Comparison of ENCODE assay signal across 17 cellular contexts in the genomic region with DNA sequence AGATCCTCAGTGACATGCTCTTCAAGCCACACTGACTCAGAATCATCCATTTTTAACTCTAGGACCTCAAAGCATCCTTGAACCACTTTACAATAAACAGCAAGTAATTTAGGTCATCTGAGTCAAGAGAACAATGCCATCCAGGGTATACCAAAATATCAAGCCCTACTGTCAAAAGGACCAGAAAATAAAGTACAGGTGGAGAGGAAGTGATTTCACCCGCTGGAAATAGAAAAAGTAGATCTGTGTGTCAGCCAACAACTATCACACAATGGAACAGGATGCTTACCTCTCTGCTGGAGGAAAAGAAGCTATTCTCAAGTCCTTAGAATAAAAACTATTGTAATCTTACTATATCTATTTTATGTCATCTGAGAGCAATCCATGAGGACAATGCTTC. TPM values are rescaled to one million over a fixed set of nuclear protein-coding genes. Genes with fewer than 3 reads are reported as not detected.
DNase-seq lines count a peak whose midpoint lies in the region; ATAC-seq, FAIRE-seq and TF ChIP-seq lines count a peak whose summit lies in the region.
"Had no signal": no experiment of that assay in that cellular context is flagged by ENCODE, and none has a peak within 500 bp of the region (broad histone marks: within the 10 kb centered on the region; RNA-seq: fewer than 3 reads in every experiment).

No MANE protein-coding gene starts in this region.

- no peak overlapping the region for H3K4me2 ChIP-seq in GM12878 (ENCODE audit: control insufficient read depth, insufficient read depth)

- no peak for DNase-seq in CD4-positive, alpha-beta T cell
- peak; percentile 21 for DNase-seq in GM13976 (ENCODE audit: low spot score)
- DNase-seq in GM12878 (ENCODE audit: low read depth, low spot score), result no peak
- peak; percentile 52 to 63 for DNase-seq in lung microvascular endothelial cell (ENCODE audit: low read depth in 2 of 2)
- DNase-seq in NCI-H1048 (lab: John Stamatoyannopoulos, UW), result no peak
- DNase-seq in HCEC 1CT, result no peak
- no peak for DNase-seq in cortex of kidney (lab: John Stamatoyannopoulos, UW)
- DNase-seq: EL, H7, NCI-H1417, NCI-H2029, NCI-H510A treated with DMSO at 0.1 percent for 48 hours, SW 1271 had no signal

- RAD21 ChIA-PET in GM12878 (lab: Charles Lee; ENCODE audit: unreplicated experiment), result no interaction called here

- no peak for TF ChIP-seq RAD21 in GM12878 (IDR thresholded peaks at IDR 0.05; ENCODE audit: insufficient read depth, low read depth, low read length)

- SMC1A ChIA-PET in GM12878 (lab: Charles Lee; ENCODE audit: uncharacterized antibody, unreplicated experiment), result interaction anchor here (1.1 to 1.4 kb wide), 3 partner anchors 12 to 68 kb away, joined by 3 to 5 read pairs (median 3); no protein-coding TSS in a partner anchor

- peak; percentile 23 for FAIRE-seq in GM12878 (lab: Jason Lieb, UNC)
- FAIRE-seq: HTR-8/SVneo had no signal

- H3K4me1 Mint-ChIP-seq in CD4-positive, alpha-beta T cell (ENCODE audit: low read depth), result peaks cover 22% of the 10 kb centered on the region

- POLR2A ChIA-PET in CD4-positive, alpha-beta T cell (lab: Charles Lee), result no interaction called here
- POLR2A ChIA-PET in GM12878 (lab: Charles Lee), result no interaction called here

- H3K4me3 Mint-ChIP-seq in CD4-positive, alpha-beta T cell, result no peak overlapping the region

- no peaks in the 10 kb centered on the region for H3K27me3 Mint-ChIP-seq in CD4-positive, alpha-beta T cell

- intact Hi-C loops in CD4-positive, alpha-beta T cell (cut with DNase I, micrococcal nuclease), result no loop called here
- intact Hi-C loops in GM12878 (cut with micrococcal nuclease; ENCODE audit: unreplicated experiment), result no loop called here

- peaks cover 2% of the 10 kb centered on the region for H3K79me2 ChIP-seq in GM12878 (ENCODE audit: control insufficient read depth, insufficient read depth, low read length)

- peaks cover 5% of the 10 kb centered on the region; the same call in 1 of the 2 replicates for H3K4me1 ChIP-seq in GM12878 (ENCODE audit: control insufficient read depth, insufficient read depth, low read length)

- TF ChIP-seq EP300 in GM12878 (IDR thresholded peaks at IDR 0.05; ENCODE audit: borderline replicate concordance in 1 of 2, control insufficient read depth in 1 of 2, low read depth in 2 of 2, low read length in 2 of 2), result no peak

- H3K36me3 ChIP-seq in GM12878 (ENCODE audit: control insufficient read depth in 2 of 2, insufficient read depth in 2 of 2, low read length in 1 of 2), result no peaks in the 10 kb centered on the region; a peak in 1 of 4 replicates

- no peak overlapping the region for H3K27ac ChIP-seq in CD4-positive, alpha-beta T cell (ENCODE audit: low read depth, low read length)
- no peak overlapping the region; the same call in 1 of the 2 replicates for H3K27ac ChIP-seq in GM12878 (ENCODE audit: control insufficient read depth, insufficient read depth)
- H3K27ac ChIP-seq: C4-2B, HL-60 had no signal

- H3K9me3 ChIP-seq in CD4-positive, alpha-beta T cell (ENCODE audit: control insufficient read depth, low read length), result no peaks in the 10 kb centered on the region
- no peaks in the 10 kb centered on the region for H3K9me3 ChIP-seq in GM12878 (replicated peaks; ENCODE audit: control insufficient read depth, insufficient read depth, low read length)

- no peak overlapping the region for H3K9ac ChIP-seq in GM12878 (ENCODE audit: control insufficient read depth, insufficient read depth, low read length)

- H2AFZ ChIP-seq in GM12878 (ENCODE audit: control insufficient read depth, low read depth, low read length), result no peak overlapping the region

- no peak for TF ChIP-seq POLR2A in GM12878 (IDR thresholded peaks at IDR 0.05; ENCODE audit: low read depth, low read length)

- TF ChIP-seq CTCF in CD4-positive, alpha-beta T cell (IDR thresholded peaks at IDR 0.05), result no peak
- TF ChIP-seq CTCF in GM13976 (IDR thresholded peaks at IDR 0.05; ENCODE audit: borderline replicate concordance, control extremely low read depth, extremely low read depth, insufficient read depth, missing control alignments), result no peak
- no peak for TF ChIP-seq CTCF in GM12878 (IDR thresholded peaks at IDR 0.05 in 2 of 3, conservative IDR thresholded peaks at IDR 0.05 in 1 of 3; ENCODE audit: control insufficient read depth in 2 of 3, extremely low read depth in 1 of 3, insufficient read depth in 1 of 3, low read depth in 3 of 3, low read length in 3 of 3)

- CTCF ChIA-PET in CD4-positive, alpha-beta T cell (lab: Charles Lee), result no interaction called here
- CTCF ChIA-PET in GM12878 (lab: Yijun Ruan, JAX), result interaction anchor here (0.6 to 2.6 kb wide), 6 partner anchors 12 to 219 kb away, joined by 3 to 8 read pairs (median 3); no protein-coding TSS in a partner anchor

- no peaks in the 10 kb centered on the region for H4K20me1 ChIP-seq in GM12878 (ENCODE audit: control insufficient read depth, insufficient read depth)

- no peaks in the 10 kb centered on the region for H3K36me3 Mint-ChIP-seq in CD4-positive, alpha-beta T cell (ENCODE audit: low read depth)

- H3K9me3 Mint-ChIP-seq in CD4-positive, alpha-beta T cell, result no peaks in the 10 kb centered on the region

- no peak overlapping the region for H3K27ac Mint-ChIP-seq in CD4-positive, alpha-beta T cell

- H3K27me3 ChIP-seq in CD4-positive, alpha-beta T cell (ENCODE audit: control insufficient read depth, insufficient read depth, low read length), result no peaks in the 10 kb centered on the region
- no peaks in the 10 kb centered on the region for H3K27me3 ChIP-seq in GM12878 (replicated peaks in 1 of 2; ENCODE audit: control insufficient read depth in 2 of 2, insufficient read depth in 2 of 2, low read length in 1 of 2)

- in situ Hi-C loops in GM13976 (cut with MboI; ENCODE audit: low sequenced_read_pairs, unreplicated experiment), result no loop called here
- in situ Hi-C loops in GM12878 (cut with MboI), result no loop called here

- WGBS in GM12878 (ENCODE audit: insufficient coverage, insufficient replicate concordance, low lambda C conversion rate, missing lambda C conversion rate), result 45% methylated on average over 1 of the region's 1 CpG

- BruUV-seq in GM12878 (replicated peaks; lab: Mats Ljungman, UMichigan), result no TSS peak

- ATAC-seq in CD4-positive, alpha-beta T cell (ENCODE audit: poor library complexity), result peak; percentile 8
- ATAC-seq in GM12878 (peak; percentile 25; the same call in 2 of the 3 replicates), GM21717 (IDR thresholded peaks at IDR 0.05; ENCODE audit: unreplicated experiment) (no peak)

- no peak overlapping the region for H3K4me3 ChIP-seq in GM12878

TF ChIP-seq in GM12878, 131 proteins besides CTCF, POLR2A, EP300 and RAD21 (continues in another document):
- TF ChIP-seq, protein P1, sequence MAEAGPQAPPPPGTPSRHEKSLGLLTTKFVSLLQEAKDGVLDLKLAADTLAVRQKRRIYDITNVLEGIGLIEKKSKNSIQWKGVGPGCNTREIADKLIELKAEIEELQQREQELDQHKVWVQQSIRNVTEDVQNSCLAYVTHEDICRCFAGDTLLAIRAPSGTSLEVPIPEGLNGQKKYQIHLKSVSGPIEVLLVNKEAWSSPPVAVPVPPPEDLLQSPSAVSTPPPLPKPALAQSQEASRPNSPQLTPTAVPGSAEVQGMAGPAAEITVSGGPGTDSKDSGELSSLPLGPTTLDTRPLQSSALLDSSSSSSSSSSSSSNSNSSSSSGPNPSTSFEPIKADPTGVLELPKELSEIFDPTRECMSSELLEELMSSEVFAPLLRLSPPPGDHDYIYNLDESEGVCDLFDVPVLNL (IDR thresholded peaks at IDR 0.05; ENCODE audit: low read depth, low read length), result no peak
- TF ChIP-seq EZH2 (IDR thresholded peaks at IDR 0.05; ENCODE audit: borderline replicate concordance, control insufficient read depth, low read depth, low read length), result no peak
- no peak for TF ChIP-seq ATF7 (IDR thresholded peaks at IDR 0.05; ENCODE audit: low read depth)
- no peak; the same call in 1 of the 2 replicates for TF ChIP-seq SPI1 (IDR thresholded peaks at IDR 0.05; ENCODE audit: borderline replicate concordance, insufficient read depth, low read depth, low read length)
- no peak for TF ChIP-seq IRF4 (IDR thresholded peaks at IDR 0.05; ENCODE audit: low read depth, low read length)
- no peak for TF ChIP-seq SMC3 (IDR thresholded peaks at IDR 0.05; ENCODE audit: borderline replicate concordance, low read length)
- TF ChIP-seq RELA (IDR thresholded peaks at IDR 0.05; ENCODE audit: borderline replicate concordance, partially characterized antibody), result no peak
- no peak for TF ChIP-seq TCF3 (IDR thresholded peaks at IDR 0.05; ENCODE audit: borderline replicate concordance, insufficient read depth, low read depth, low read length)
- no peak for TF ChIP-seq RBBP5 (conservative IDR thresholded peaks at IDR 0.05)

RNA-seq across cellular contexts. Expression of a gene that starts 37.0 kb away (rescaled TPM):
- 10 to 100 TPM; 78.4 to 84.0 TPM for total RNA-seq in CD4-positive, alpha-beta T cell
- total RNA-seq in GM12878 (2013; cell fraction: nucleolus; rRNA removed), result 221 and 235 TPM in 2 replicates
- total RNA-seq in GM12878 (2014; rRNA removed), result 27.6 and 41.7 TPM in 2 replicates
- 14.6 and 20.3 TPM in 2 replicates for total RNA-seq in GM12878 (2014; rRNA removed; fragmentation: Illumina TruSeq; extraction: Trizol)
- 58.9 and 60.5 TPM in 2 replicates for total RNA-seq in GM12878 (2021)
- 14.5 TPM for polyA plus RNA-seq in GM12878 (2011; ENCODE audit: low read depth)
- 7.0 and 8.9 TPM in 2 replicates for polyA plus RNA-seq in GM12878 (2011; rRNA removed)
- polyA plus RNA-seq in GM12878 (2011; cell fraction: cytosol; rRNA removed), result 6.9 and 8.9 TPM in 2 replicates
- 35.2 and 62.7 TPM in 2 replicates for polyA plus RNA-seq in GM12878 (2011; cell fraction: nucleus; rRNA removed)
- polyA plus RNA-seq in GM12878 (2012), result 21.5 and 24.0 TPM in 2 replicates
- polyA plus RNA-seq in GM12878 (2014; fragmentation: Illumina TruSeq; extraction: Trizol), result 21.2 and 25.3 TPM in 2 replicates
- polyA plus RNA-seq in GM12878 (2014; fragmentation: Nextera tagmentation; extraction: Ambion mirVana), result 1 to 10 TPM; 5.2 to 5.9 TPM
- 20.9 and 23.0 TPM in 2 replicates for polyA plus RNA-seq in GM12878 (2014; rRNA removed)
- polyA plus RNA-seq in GM12878 (2016; fragmentation: Nextera tagmentation; extraction: Ambion mirVana), result 10 to 100 TPM; 15.8 to 20.2 TPM
- polyA minus RNA-seq in GM12878 (2011; rRNA and poly(A)+ RNA removed), result 76.2 and 90.7 TPM in 2 replicates
- 35.8 and 43.2 TPM in 2 replicates for polyA minus RNA-seq in GM12878 (2011; cell fraction: cytosol; rRNA and poly(A)+ RNA removed)
- 57.2 and 65.5 TPM in 2 replicates for polyA minus RNA-seq in GM12878 (2011; cell fraction: nucleus; rRNA and poly(A)+ RNA removed)
- total RNA-seq in lung microvascular endothelial cell, result 35.7 and 86.5 TPM in 2 replicates

Comparison
In these comparisons a context has a peak if more than half of its experiments do, and no peak if none do; other contexts are left out.
1. DNase-seq: peak in GM13976 (single experiment) and lung microvascular endothelial cell (2 of 2); none in CD4-positive, alpha-beta T cell (0 of 10), GM12878 (single experiment), NCI-H1048 (single experiment), HCEC 1CT (single experiment) and cortex of kidney (single experiment).